In the genomic region with DNA sequence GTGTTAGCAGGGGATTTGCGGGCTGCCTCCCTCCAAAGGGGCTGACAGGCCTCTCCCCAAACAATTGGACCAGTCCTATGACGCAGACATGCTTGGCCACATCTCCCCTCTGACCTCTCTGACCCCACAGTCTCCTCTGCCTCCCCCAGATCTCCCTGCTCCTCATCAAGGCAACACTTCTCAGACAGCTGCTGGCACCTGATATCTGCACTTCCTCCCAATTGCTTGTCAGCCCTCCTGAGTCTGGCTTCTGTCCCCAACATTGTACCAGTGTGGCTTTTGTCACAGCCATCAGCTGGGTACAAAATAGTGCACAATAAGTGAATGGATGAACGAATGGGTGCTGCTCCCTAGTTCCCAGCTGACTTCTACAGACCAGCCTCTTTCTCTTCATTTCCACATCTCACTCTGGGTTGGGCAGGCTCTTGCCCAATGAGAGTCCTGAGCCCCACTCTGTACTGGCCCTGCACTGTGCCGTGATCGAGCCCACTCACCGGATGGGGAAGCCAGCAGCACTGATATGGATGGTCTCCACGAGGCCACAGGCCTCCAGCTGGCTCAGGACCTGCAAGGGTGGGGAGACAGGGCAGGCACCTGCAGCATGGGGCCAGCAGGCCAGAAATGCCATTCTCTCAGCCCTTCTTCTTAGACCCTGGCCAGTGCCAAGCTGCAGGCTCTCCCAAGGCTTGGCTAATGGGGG, we compare ENCODE assay signal across 19 cellular contexts. TPM values are rescaled to one million over a fixed set of nuclear protein-coding genes. Genes with fewer than 3 reads are reported as not detected.
DNase-seq lines count a peak whose midpoint lies in the region; ATAC-seq and TF ChIP-seq lines count a peak whose summit lies in the region.
"Had no signal": no experiment of that assay in that cellular context is flagged by ENCODE, and none has a peak within 500 bp of the region (broad histone marks: within the 10 kb centered on the region; RNA-seq: fewer than 3 reads in every experiment).

No MANE protein-coding gene starts in this region.

- TF ChIP-seq CTCF in endodermal cell (conservative IDR thresholded peaks at IDR 0.05) (no peak), progenitor cell of endocrine pancreas (IDR thresholded peaks at IDR 0.05; ENCODE audit: unreplicated experiment) (no peak)

- H3K9ac ChIP-seq in endodermal cell (ENCODE audit: extremely low read depth, low read length, poor library complexity, severe bottlenecking) = no peak overlapping the region
- H3K9ac ChIP-seq: BLaER1 treated with 17β-estradiol and CSF1 and Interleukin-3, amounts not matched to agents 10 nM and 100 nM; SK-N-SH had no signal

- no peaks in the 10 kb centered on the region for H3K27me3 Mint-ChIP-seq in activated T-cell treated with anti-CD3 and anti-CD28 coated beads, Interleukin-2, amount 50 U/mL, for 24 hours
- H3K27me3 Mint-ChIP-seq in activated T-cell treated with anti-CD3 and anti-CD28 coated beads, Interleukin-2, amount 50 U/mL, for 4 hours (ENCODE audit: low read depth) = no peaks in the 10 kb centered on the region
- H3K27me3 Mint-ChIP-seq in T-helper 17 cell (no peaks in the 10 kb centered on the region), endodermal cell (ENCODE audit: insufficient read depth) (no peaks in the 10 kb centered on the region), progenitor cell of endocrine pancreas (no peaks in the 10 kb centered on the region)

- ATAC-seq in activated T-cell treated with anti-CD3 and anti-CD28 coated beads, Interleukin-2, amount 50 U/mL, for 4 hours = no peak
- ATAC-seq in T-helper 17 cell (no peak), HG03045 (IDR thresholded peaks at IDR 0.05; ENCODE audit: unreplicated experiment) (no peak)
- ATAC-seq: lower lobe of right lung had no signal

- no peak overlapping the region for H3K27ac ChIP-seq in endodermal cell (ENCODE audit: low read depth, low read length)
- H3K27ac ChIP-seq: BLaER1 treated with 17β-estradiol and CSF1 and Interleukin-3, amounts not matched to agents 10 nM and 100 nM; colonic mucosa; lower lobe of right lung had no signal

- no peak overlapping the region for H3K4me3 ChIP-seq in endodermal cell (ENCODE audit: low read length)
- H3K4me3 ChIP-seq: BLaER1 treated with 17β-estradiol and CSF1 and Interleukin-3, amounts not matched to agents 10 nM and 100 nM; colonic mucosa; lower lobe of right lung had no signal

- H3K36me3 Mint-ChIP-seq in activated T-cell treated with anti-CD3 and anti-CD28 coated beads, Interleukin-2, amount 50 U/mL, for 24 hours (ENCODE audit: low read depth) = peaks cover 96% of the 10 kb centered on the region
- peaks cover 29% of the 10 kb centered on the region for H3K36me3 Mint-ChIP-seq in activated T-cell treated with anti-CD3 and anti-CD28 coated beads, Interleukin-2, amount 50 U/mL, for 4 hours (ENCODE audit: insufficient read depth)
- H3K36me3 Mint-ChIP-seq in T-helper 17 cell (ENCODE audit: low read depth) (peaks cover 2% of the 10 kb centered on the region), endodermal cell (ENCODE audit: low read depth) (peaks cover 58% of the 10 kb centered on the region), progenitor cell of endocrine pancreas (ENCODE audit: insufficient read depth) (peaks cover 6% of the 10 kb centered on the region)

- H3K4me3 Mint-ChIP-seq in activated T-cell treated with anti-CD3 and anti-CD28 coated beads, Interleukin-2, amount 50 U/mL, for 24 hours = no peak overlapping the region
- H3K4me3 Mint-ChIP-seq in activated T-cell treated with anti-CD3 and anti-CD28 coated beads, Interleukin-2, amount 50 U/mL, for 4 hours = no peak overlapping the region
- H3K4me3 Mint-ChIP-seq in T-helper 17 cell (no peak overlapping the region), endodermal cell (no peak overlapping the region), progenitor cell of endocrine pancreas (ENCODE audit: low read depth) (no peak overlapping the region)
- H3K4me3 Mint-ChIP-seq: activated naive CD4-positive, alpha-beta T cell treated with anti-CD3 and anti-CD28 coated beads for 36 hours had no signal

- DNase-seq in activated T-cell treated with anti-CD3 and anti-CD28 coated beads, Interleukin-2, amount 50 U/mL, for 24 hours = no peak
- DNase-seq in activated T-cell treated with anti-CD3 and anti-CD28 coated beads, Interleukin-2, amount 50 U/mL, for 4 hours = no peak
- no peak for DNase-seq in T-helper 17 cell
- DNase-seq in endodermal cell = peak; percentile 36
- DNase-seq in progenitor cell of endocrine pancreas (ENCODE audit: low spot score, unreplicated experiment) = no peak
- no peak for DNase-seq in DMS114 treated with DMSO at 0.1 percent for 48 hours (lab: John Stamatoyannopoulos, UW; ENCODE audit: unreplicated experiment)
- DNase-seq in NCI-H1436 (lab: John Stamatoyannopoulos, UW) = no peak
- DNase-seq: activated CD4-positive, alpha-beta T cell treated with anti-CD3 and anti-CD28 coated beads for 48 hours; activated naive CD4-positive, alpha-beta T cell treated with anti-CD3 and anti-CD28 coated beads for 36 hours; colonic mucosa; DMS53; lower lobe of right lung; NCI-H524 treated with DMSO at 0.1 percent for 48 hours; occipital lobe; SK-N-SH; stimulated activated CD4-positive, alpha-beta T cell treated with anti-CD3 and anti-CD28 coated beads, Interleukin-12 subunit alpha, Interleukin-12 subunit beta, amount 100 ng/mL, for 4 hours; T-helper 9 cell had no signal

- H3K27ac Mint-ChIP-seq in activated T-cell treated with anti-CD3 and anti-CD28 coated beads, Interleukin-2, amount 50 U/mL, for 24 hours = peak overlapping the region; percentile 50
- H3K27ac Mint-ChIP-seq in T-helper 17 cell = peak overlapping the region; percentile 34
- H3K27ac Mint-ChIP-seq in endodermal cell = peak overlapping the region; percentile 7
- H3K27ac Mint-ChIP-seq in progenitor cell of endocrine pancreas = peak overlapping the region; percentile 86

- peaks cover 6% of the 10 kb centered on the region for H3K4me1 ChIP-seq in endodermal cell (ENCODE audit: control insufficient read depth, insufficient read depth, low read length)
- H3K4me1 ChIP-seq: BLaER1 treated with 17β-estradiol and CSF1 and Interleukin-3, amounts not matched to agents 10 nM and 100 nM; colonic mucosa; lower lobe of right lung had no signal

- H3K4me1 Mint-ChIP-seq in activated T-cell treated with anti-CD3 and anti-CD28 coated beads, Interleukin-2, amount 50 U/mL, for 24 hours (ENCODE audit: low read depth) = peaks cover 8% of the 10 kb centered on the region
- H3K4me1 Mint-ChIP-seq in activated T-cell treated with anti-CD3 and anti-CD28 coated beads, Interleukin-2, amount 50 U/mL, for 4 hours (ENCODE audit: low read depth) = peaks cover 1% of the 10 kb centered on the region
- peaks cover 7% of the 10 kb centered on the region for H3K4me1 Mint-ChIP-seq in T-helper 17 cell
- no peaks in the 10 kb centered on the region for H3K4me1 Mint-ChIP-seq in endodermal cell
- no peaks in the 10 kb centered on the region for H3K4me1 Mint-ChIP-seq in progenitor cell of endocrine pancreas (ENCODE audit: low read depth)

- H3K9me3 ChIP-seq in T-helper 17 cell (ENCODE audit: control insufficient read depth, low read length, poor library complexity, severe bottlenecking) (no peaks in the 10 kb centered on the region), endodermal cell (ENCODE audit: control insufficient read depth, low read length) (no peaks in the 10 kb centered on the region)
- H3K9me3 ChIP-seq: BLaER1 treated with 17β-estradiol and CSF1 and Interleukin-3, amounts not matched to agents 10 nM and 100 nM; colonic mucosa; lower lobe of right lung; SK-N-SH had no signal

- WGBS in endodermal cell (ENCODE audit: insufficient coverage in 1 of 2, insufficient read length in 1 of 2), 2 experiments = 96 to 100% methylated on average over 3 to 7 of the region's 7 CpGs

- no peaks in the 10 kb centered on the region for H3K9me3 Mint-ChIP-seq in activated T-cell treated with anti-CD3 and anti-CD28 coated beads, Interleukin-2, amount 50 U/mL, for 24 hours
- H3K9me3 Mint-ChIP-seq in activated T-cell treated with anti-CD3 and anti-CD28 coated beads, Interleukin-2, amount 50 U/mL, for 4 hours = no peaks in the 10 kb centered on the region
- no peaks in the 10 kb centered on the region for H3K9me3 Mint-ChIP-seq in endodermal cell
- no peaks in the 10 kb centered on the region for H3K9me3 Mint-ChIP-seq in progenitor cell of endocrine pancreas (ENCODE audit: low read depth)
- H3K9me3 Mint-ChIP-seq: activated naive CD4-positive, alpha-beta T cell treated with anti-CD3 and anti-CD28 coated beads for 36 hours had no signal

- no peaks in the 10 kb centered on the region for H3K27me3 ChIP-seq in endodermal cell (ENCODE audit: control insufficient read depth, insufficient read depth, low read length, poor library complexity, severe bottlenecking)
- H3K27me3 ChIP-seq: BLaER1 treated with 17β-estradiol and CSF1 and Interleukin-3, amounts not matched to agents 10 nM and 100 nM; colonic mucosa had no signal

- H3K36me3 ChIP-seq in endodermal cell (ENCODE audit: control insufficient read depth, insufficient read depth, low read length) = peaks cover 93% of the 10 kb centered on the region
- H3K36me3 ChIP-seq: colonic mucosa had no signal

RNA-seq across cellular contexts. Expression of gene ZNHIT3, which starts 17.1 kb away (rescaled TPM):
- total RNA-seq in activated T-cell treated with anti-CD3 and anti-CD28 coated beads, Interleukin-2, amount 50 U/mL, for 4 hours = 10 to 100 TPM; 46.7 to 59.0 (median 50.8) TPM
- total RNA-seq in T-helper 17 cell (10 to 100 TPM; 43.0 to 44.7 TPM), endodermal cell (10 to 100 TPM; 59.6 to 67.3 TPM), progenitor cell of endocrine pancreas (43.9 and 49.1 TPM in 2 replicates)
- 64.3 TPM for polyA plus RNA-seq in endodermal cell (2013, experiment 1 of 2)
- polyA plus RNA-seq in endodermal cell (2013, experiment 2 of 2) = 67.4 TPM

RNA-seq across cellular contexts. Expression of gene MYO19, which starts 31.1 kb away (rescaled TPM):
- total RNA-seq in activated T-cell treated with anti-CD3 and anti-CD28 coated beads, Interleukin-2, amount 50 U/mL, for 4 hours = 100 to 1,000 TPM; 138 to 153 (median 151) TPM
- total RNA-seq in T-helper 17 cell (10 to 100 TPM; 75.9 to 77.1 TPM), endodermal cell (100 to 1,000 TPM; 133 to 154 TPM), progenitor cell of endocrine pancreas (77.7 and 82.2 TPM in 2 replicates)
- 63.3 TPM for polyA plus RNA-seq in endodermal cell (2013, experiment 1 of 2)
- 51.5 TPM for polyA plus RNA-seq in endodermal cell (2013, experiment 2 of 2)

RNA-seq across cellular contexts. Expression of gene PIGW, which starts 31.2 kb away (rescaled TPM):
- total RNA-seq in activated T-cell treated with anti-CD3 and anti-CD28 coated beads, Interleukin-2, amount 50 U/mL, for 4 hours = 10 to 100 TPM; 34.7 to 45.9 (median 38.0) TPM
- total RNA-seq in T-helper 17 cell (1 to 10 TPM; 3.7 to 7.5 TPM), endodermal cell (10 to 100 TPM; 10.8 to 16.6 TPM), progenitor cell of endocrine pancreas (7.3 and 8.7 TPM in 2 replicates)
- polyA plus RNA-seq in endodermal cell (2013, experiment 1 of 2) = 7.1 TPM
- 7.6 TPM for polyA plus RNA-seq in endodermal cell (2013, experiment 2 of 2)

RNA-seq across cellular contexts. Expression of gene GGNBP2, which starts 41.1 kb away (rescaled TPM):
- 10 to 100 TPM; 49.7 to 59.0 (median 51.5) TPM for total RNA-seq in activated T-cell treated with anti-CD3 and anti-CD28 coated beads, Interleukin-2, amount 50 U/mL, for 4 hours
- total RNA-seq in T-helper 17 cell (100 to 1,000 TPM; 162 to 174 TPM), endodermal cell (10 to 100 TPM; 56.8 to 61.6 TPM), progenitor cell of endocrine pancreas (74.2 and 75.3 TPM in 2 replicates)
- polyA plus RNA-seq in endodermal cell (2013, experiment 1 of 2) = 61.1 TPM
- polyA plus RNA-seq in endodermal cell (2013, experiment 2 of 2) = 57.6 TPM

Comparison
In these comparisons a context has a peak if more than half of its experiments do, and no peak if none do; other contexts are left out.
1. H3K27ac Mint-ChIP-seq: peak in every context shown above with its lines; median percentile 86 in progenitor cell of endocrine pancreas; 50 in activated T-cell treated with anti-CD3 and anti-CD28 coated beads, Interleukin-2, amount 50 U/mL, for 24 hours; 34 in T-helper 17 cell; 7 in endodermal cell.